ENCODE assay signal across 33 cellular contexts in genomic region chr4:18670034-18670433, GRCh38.
"Had no signal": no experiment of that assay in that cellular context is flagged by ENCODE, and none has a peak within 500 bp of the region (broad histone marks: within the 10 kb centered on the region; RNA-seq: fewer than 3 reads in every experiment).

No MANE protein-coding gene starts in this region.

- H3K36me3 ChIP-seq: MG63 had no signal

- H3K4me3 ChIP-seq: MG63 had no signal

- H3K27me3 ChIP-seq: MG63 had no signal

- DNase-seq: Karpas-422, MG63, MM.1S, MV-4-11, NCI-H1048, NCI-H1092, NCI-H1092 treated with DMSO at 0.1 percent for 48 hours, NCI-H1105, NCI-H1105 treated with DMSO at 0.1 percent for 48 hours, NCI-H1417, NCI-H1417 treated with DMSO at 0.1 percent for 48 hours, NCI-H1436, NCI-H1436 treated with DMSO at 0.1 percent for 48 hours, NCI-H146, NCI-H1694, NCI-H1694 treated with DMSO at 0.1 percent for 48 hours, NCI-H187, NCI-H187 treated with DMSO at 0.1 percent for 48 hours, NCI-H1930, NCI-H2029, NCI-H2029 treated with DMSO at 0.1 percent for 48 hours, NCI-H2081, NCI-H2081 treated with DMSO at 0.1 percent for 48 hours, NCI-H2107, NCI-H2171, NCI-H2171 treated with DMSO at 0.1 percent for 48 hours, NCI-H2227 treated with DMSO at 0.1 percent for 48 hours, NCI-H226, NCI-H345, NCI-H446, NCI-H446 treated with DMSO at 0.1 percent for 48 hours, NCI-H510A, NCI-H510A treated with DMSO at 0.1 percent for 48 hours had no signal

- H3K9me3 ChIP-seq: MG63 had no signal
